In genomic region chr2:37877457-37878315, GRCh38 we compare ENCODE assay signal across 8 cellular contexts. TPM values are rescaled to one million over a fixed set of nuclear protein-coding genes. Genes with fewer than 3 reads are reported as not detected.
A peak's percentile ranks its signal among the peaks of the same experiment; 100 is the strongest.
DNase-seq lines count a peak whose midpoint lies in the region; ATAC-seq, FAIRE-seq and TF ChIP-seq lines count a peak whose summit lies in the region.

No MANE protein-coding gene starts in this region.

- no peak overlapping the region for H3K18ac ChIP-seq in H1 (ENCODE audit: extremely low read depth, low read length)
- H3K18ac ChIP-seq in mesendoderm (ENCODE audit: low read length) = no peak overlapping the region

- no peaks in the 10 kb centered on the region for H4K20me1 ChIP-seq in H1 (replicated peaks in 1 of 2; ENCODE audit: control insufficient read depth in 1 of 2, insufficient read depth in 2 of 2, low read length in 2 of 2)

- H3K36me3 ChIP-seq in RWPE2 (ENCODE audit: low read depth) (no peaks in the 10 kb centered on the region), H1 (ENCODE audit: control insufficient read depth in 2 of 4, insufficient read depth in 4 of 4, low read length in 3 of 4) (no peaks in the 10 kb centered on the region), mesendoderm (ENCODE audit: control insufficient read depth, insufficient read depth, low read length) (no peaks in the 10 kb centered on the region)

- POLR2A ChIA-PET in H1 (lab: Charles Lee; ENCODE audit: partially characterized antibody) = interaction anchor here (1.1 kb wide), 1 partner anchor 482 kb away, joined by 5 read pairs; no protein-coding TSS in a partner anchor

- H3K27me3 ChIP-seq in RWPE2 (ENCODE audit: insufficient read depth, poor library complexity, severe bottlenecking) (no peaks in the 10 kb centered on the region), H1 (replicated peaks in 1 of 4; ENCODE audit: control insufficient read depth in 3 of 4, extremely low read depth in 1 of 4, insufficient read depth in 3 of 4, low read length in 3 of 4) (no peaks in the 10 kb centered on the region), mesendoderm (ENCODE audit: insufficient read depth, low read length, poor library complexity) (no peaks in the 10 kb centered on the region)

- H4K5ac ChIP-seq in H1 (ENCODE audit: insufficient read length, low read depth, low read length) = no peak overlapping the region
- no peak overlapping the region for H4K5ac ChIP-seq in mesendoderm (ENCODE audit: low read length)

- no peak overlapping the region for H3K56ac ChIP-seq in H1 (replicated peaks; ENCODE audit: insufficient read length, low read depth, low read length)
- no peak overlapping the region for H3K56ac ChIP-seq in mesendoderm (ENCODE audit: low read length)

- H2AK5ac ChIP-seq in H1 (ENCODE audit: low read depth, low read length) (no peak overlapping the region), mesendoderm (ENCODE audit: low read length) (no peak overlapping the region)

- H3K4me2 ChIP-seq in H1 (ENCODE audit: insufficient read depth in 1 of 2, low read depth in 2 of 2, low read length in 2 of 2) (no peak overlapping the region), mesendoderm (ENCODE audit: low read length) (no peak overlapping the region)

- TF ChIP-seq POLR2A in H1 (IDR thresholded peaks at IDR 0.05; ENCODE audit: control extremely low read depth in 1 of 2, low read depth in 2 of 2, low read length in 2 of 2) = no peak

- no peak for TF ChIP-seq EP300 in H1 (IDR thresholded peaks at IDR 0.05; ENCODE audit: borderline replicate concordance in 1 of 2, low read depth in 2 of 2, low read length in 2 of 2)

- no peak overlapping the region for H2AFZ ChIP-seq in H1 (ENCODE audit: low read length)

- no peak overlapping the region for H3K4ac ChIP-seq in H1 (replicated peaks; ENCODE audit: insufficient read length, low read depth, low read length)
- no peak overlapping the region for H3K4ac ChIP-seq in mesendoderm (ENCODE audit: low read depth, low read length)

- H2BK120ac ChIP-seq in H1 (replicated peaks; ENCODE audit: low read depth, low read length) = no peak overlapping the region
- no peak overlapping the region for H2BK120ac ChIP-seq in mesendoderm (ENCODE audit: low read depth, low read length)

- ATAC-seq in RWPE2 (ENCODE audit: low read depth) (peak; percentile 76), HG03565 (IDR thresholded peaks at IDR 0.05; ENCODE audit: unreplicated experiment) (no peak), GM19023 (IDR thresholded peaks at IDR 0.05; ENCODE audit: unreplicated experiment) (no peak)

- CTCF ChIA-PET in H1 (lab: Charles Lee; ENCODE audit: partially characterized antibody) = interaction anchor here (0.5 to 12.7 kb wide), 77 partner anchors 10 to 646 kb away, joined by 3 to 192 read pairs (median 4); no protein-coding TSS in a partner anchor

- no peak overlapping the region for H2BK20ac ChIP-seq in H1 (ENCODE audit: low read length)

- FAIRE-seq in H1 (lab: Jason Lieb, UNC) = no peak

- H4K8ac ChIP-seq in H1 (ENCODE audit: extremely low read depth, insufficient read depth, low read length) (no peak overlapping the region), mesendoderm (ENCODE audit: low read depth, low read length) (no peak overlapping the region)

- H3K9ac ChIP-seq in H1 (replicated peaks in 1 of 4; ENCODE audit: extremely low read depth in 1 of 4, low read depth in 3 of 4, low read length in 3 of 4) (no peak overlapping the region), mesendoderm (ENCODE audit: low read length) (no peak overlapping the region)

- H2BK12ac ChIP-seq in H1 (ENCODE audit: low read depth, low read length) = no peak overlapping the region

- TF ChIP-seq RAD21 in H1 (IDR thresholded peaks at IDR 0.05 in 1 of 2, conservative IDR thresholded peaks at IDR 0.05 in 1 of 2; ENCODE audit: low read depth in 2 of 2, low read length in 2 of 2) = peak; percentile 88 to 91

- no peaks in the 10 kb centered on the region; the same call in 1 of the 2 replicates for H3K23me2 ChIP-seq in H1 (ENCODE audit: low read depth, low read length)

- H4K91ac ChIP-seq in H1 (replicated peaks; ENCODE audit: insufficient read length, low read length) = no peak overlapping the region

- no peaks in the 10 kb centered on the region for H3K9me3 ChIP-seq in RWPE2 (ENCODE audit: severe bottlenecking)
- no peaks in the 10 kb centered on the region for H3K9me3 ChIP-seq in H1 (ENCODE audit: insufficient read depth in 2 of 2, low read depth in 1 of 2, low read length in 1 of 2)

- H3K27ac ChIP-seq in RWPE2 (ENCODE audit: poor library complexity, severe bottlenecking) = no peak overlapping the region
- no peak overlapping the region for H3K27ac ChIP-seq in H1 (ENCODE audit: low read depth, low read length)
- no peak overlapping the region for H3K27ac ChIP-seq in mesendoderm (ENCODE audit: low read depth, low read length)

- H3K4me1 ChIP-seq in RWPE2 (ENCODE audit: insufficient read depth, poor library complexity, severe bottlenecking) = no peaks in the 10 kb centered on the region
- peaks cover 4 to 9% (median 4%) of the 10 kb centered on the region in 4 experiments; a peak in 5 of 7 replicates for H3K4me1 ChIP-seq in H1 (replicated peaks in 1 of 4; ENCODE audit: control insufficient read depth in 3 of 4, insufficient read depth in 4 of 4, low read length in 3 of 4)
- H3K4me1 ChIP-seq in mesendoderm (ENCODE audit: control insufficient read depth, low read depth, low read length) = peaks cover 4% of the 10 kb centered on the region

- no peak overlapping the region for H3K14ac ChIP-seq in H1 (ENCODE audit: insufficient read length)

- H2BK5ac ChIP-seq in H1 (ENCODE audit: low read depth, low read length) = no peak overlapping the region
- H2BK5ac ChIP-seq in mesendoderm (ENCODE audit: low read length) = no peak overlapping the region

- no peaks in the 10 kb centered on the region for H3K79me2 ChIP-seq in H1 (ENCODE audit: control insufficient read depth in 1 of 2, insufficient read depth in 2 of 2, low read length in 2 of 2)
- H3K79me2 ChIP-seq in mesendoderm (ENCODE audit: control insufficient read depth, insufficient read depth, low read length) = no peaks in the 10 kb centered on the region

- WGBS in H1 (ENCODE audit: extremely low coverage in 1 of 2, insufficient coverage in 1 of 2, insufficient read length in 1 of 2, insufficient replicate concordance in 2 of 2, low coverage in 1 of 2, low lambda C conversion rate in 2 of 2, missing lambda C conversion rate in 1 of 2), 2 experiments = 32% methylated on average over 12 of the region's 12 CpGs; no CpG with 5 or more reads in 1 of the 2 experiments
- WGBS in mesendoderm (ENCODE audit: extremely low coverage, insufficient coverage, low lambda C conversion rate) = no CpG with 5 or more reads among the region's 12 CpGs

- H3K23ac ChIP-seq in H1 (ENCODE audit: insufficient read length) (no peak overlapping the region), mesendoderm (ENCODE audit: low read length) (no peak overlapping the region)

- H3K79me1 ChIP-seq in H1 (ENCODE audit: low read depth, low read length) = no peaks in the 10 kb centered on the region
- no peaks in the 10 kb centered on the region for H3K79me1 ChIP-seq in mesendoderm (ENCODE audit: low read length)

- H3K4me3 ChIP-seq in RWPE2 (ENCODE audit: severe bottlenecking) (no peak overlapping the region), H1 (ENCODE audit: extremely low read depth in 1 of 4, insufficient read depth in 2 of 4, low read depth in 3 of 4, low read length in 4 of 4) (no peak overlapping the region), mesendoderm (ENCODE audit: low read length) (no peak overlapping the region)

- peak; percentile 34 for DNase-seq in stimulated activated CD4-positive, alpha-beta T cell treated with anti-CD3 and anti-CD28 coated beads, Interleukin-4, amount 100 ng/mL, for 24 hours
- DNase-seq in stimulated activated CD4-positive, alpha-beta T cell treated with anti-CD3 and anti-CD28 coated beads, Interleukin-2, amount 100 ng/mL, for 24 hours = no peak
- DNase-seq in LoVo (ENCODE audit: low spot score) = peak; percentile 80
- no peak for DNase-seq in RWPE2 (ENCODE audit: low spot score)
- DNase-seq in H1 (ENCODE audit: low read depth in 1 of 2, low spot score in 2 of 2) = no peak
- peak; percentile 68 for DNase-seq in mesendoderm

- no peak overlapping the region for H2BK15ac ChIP-seq in H1 (ENCODE audit: low read length)
- H2BK15ac ChIP-seq in mesendoderm (replicated peaks; ENCODE audit: low read depth) = no peak overlapping the region

- TF ChIP-seq CTCF in RWPE2 (IDR thresholded peaks at IDR 0.05; ENCODE audit: poor library complexity, severe bottlenecking) (peak; percentile 87), H1 (IDR thresholded peaks at IDR 0.05; ENCODE audit: control extremely low read depth in 1 of 3, insufficient read depth in 1 of 3, low read depth in 1 of 3, low read length in 3 of 3) (peak in 2 of 3 experiments; percentile 55 to 56; a peak in 2 of 4 replicates)

TF ChIP-seq in H1, 55 proteins besides CTCF, POLR2A, EP300 and RAD21:
- TF ChIP-seq JUND (IDR thresholded peaks at IDR 0.05; ENCODE audit: low read length) (peak; percentile 80), SRF (IDR thresholded peaks at IDR 0.05; ENCODE audit: low read depth, low read length) (no peak), BCL11A (IDR thresholded peaks at IDR 0.05; ENCODE audit: low read depth in 2 of 2, low read length in 2 of 2) (no peak)
TF ChIP-seq in H1: peak in this region for 1.

RNA-seq across cellular contexts. Expression of gene RMDN2, which starts 47.4 kb away (rescaled TPM):
- 3.0 and 3.5 TPM in 2 replicates for total RNA-seq in H1 (2021; fragmentation: NEBNext Ultra II Directional; extraction: Animal tissue kit (Norgen Biotek cat#: 25700))
- 0.35 and 0.53 TPM in 2 replicates for polyA plus RNA-seq in H1 (2011; rRNA removed)
- polyA plus RNA-seq in H1 (2011; cell fraction: cytosol; rRNA removed) = 1.7 TPM
- polyA plus RNA-seq in H1 (2011; cell fraction: nucleus; rRNA removed) = 0.64 TPM
- polyA plus RNA-seq in H1 (2012, experiment 1 of 2) = 0.71 to 2.2 TPM (median 1.1 TPM) in 4 replicates
- polyA plus RNA-seq in H1 (2012, experiment 2 of 2) = 0.18 TPM
- polyA plus RNA-seq in H1 (2013, experiment 1 of 2) = 2.9 TPM
- polyA plus RNA-seq in H1 (2013, experiment 2 of 2) = 3.8 TPM
- 1.2 and 2.4 TPM in 2 replicates for polyA minus RNA-seq in H1 (2011; rRNA and poly(A)+ RNA removed)
- polyA minus RNA-seq in H1 (2011; cell fraction: cytosol; rRNA and poly(A)+ RNA removed) = not detected
- 6.6 TPM for polyA minus RNA-seq in H1 (2011; cell fraction: nucleus; rRNA and poly(A)+ RNA removed)
- 2.5 TPM for polyA plus RNA-seq in mesendoderm (2013, experiment 1 of 2)
- polyA plus RNA-seq in mesendoderm (2013, experiment 2 of 2) = 2.7 TPM

Comparison
In these comparisons a context has a peak if more than half of its experiments do, and no peak if none do; other contexts are left out.
1. DNase-seq: peak in stimulated activated CD4-positive, alpha-beta T cell treated with anti-CD3 and anti-CD28 coated beads, Interleukin-4, amount 100 ng/mL, for 24 hours (single experiment), LoVo (single experiment) and mesendoderm (single experiment); none in stimulated activated CD4-positive, alpha-beta T cell treated with anti-CD3 and anti-CD28 coated beads, Interleukin-2, amount 100 ng/mL, for 24 hours (0 of 2), RWPE2 (single experiment) and H1 (0 of 2).